Comparison of ENCODE assay signal across 8 cellular contexts in the genomic region with DNA sequence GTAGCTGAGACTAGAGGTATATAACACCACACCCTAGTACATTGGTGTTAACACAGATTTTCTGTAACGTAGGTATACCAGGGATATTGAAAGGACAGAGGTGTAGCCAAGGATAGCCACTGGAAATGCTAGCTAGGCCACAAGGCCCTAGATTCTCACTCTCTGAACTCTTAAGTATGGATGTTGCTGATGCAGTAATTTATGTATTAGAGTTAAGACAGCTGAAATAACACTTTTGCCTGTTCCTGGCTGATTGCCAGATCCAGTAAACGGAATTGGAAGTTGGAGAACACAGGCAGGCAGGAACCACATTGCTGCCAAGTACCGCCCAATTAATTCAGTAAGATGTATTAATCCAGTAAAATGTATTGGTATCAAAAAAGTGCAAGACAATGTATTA. TPM values are rescaled to one million over a fixed set of nuclear protein-coding genes. Genes with fewer than 3 reads are reported as not detected.
DNase-seq lines count a peak whose midpoint lies in the region; FAIRE-seq and TF ChIP-seq lines count a peak whose summit lies in the region.

No MANE protein-coding gene starts in this region.

- H3K23ac ChIP-seq in H1 (ENCODE audit: insufficient read length), result no peak overlapping the region

- H3K36me3 Mint-ChIP-seq in CD8-positive, alpha-beta memory T cell, result peaks cover 0 to 18% (median 4%) of the 10 kb centered on the region in 3 donors

- H2AFZ ChIP-seq in H1 (ENCODE audit: low read length), result no peak overlapping the region
- H2AFZ ChIP-seq in neuron (ENCODE audit: low read depth, low read length), result no peak overlapping the region

- H3K4me3 ChIP-seq in CD8-positive, alpha-beta memory T cell (ENCODE audit: low read length), result no peak overlapping the region
- H3K4me3 ChIP-seq in NB4 (ENCODE audit: low read depth, low read length), result peak overlapping the region; percentile 92
- peak overlapping the region in 3 of 4 experiments; percentile 92 to 96 (median 94); a peak in 3 of 8 replicates for H3K4me3 ChIP-seq in H1 (ENCODE audit: extremely low read depth in 1 of 4, insufficient read depth in 2 of 4, low read depth in 3 of 4, low read length in 4 of 4)
- H3K4me3 ChIP-seq in neuron (ENCODE audit: low read length), result peak overlapping the region; percentile 97

- TF ChIP-seq CTCF in NB4 (IDR thresholded peaks at IDR 0.05; ENCODE audit: low read depth, low read length), result no peak
- TF ChIP-seq CTCF in H1 (IDR thresholded peaks at IDR 0.05; ENCODE audit: control extremely low read depth in 1 of 3, insufficient read depth in 1 of 3, low read depth in 1 of 3, low read length in 3 of 3), result no peak

- H2BK15ac ChIP-seq in H1 (ENCODE audit: low read length), result no peak overlapping the region

- peaks cover 18 to 26% of the 10 kb centered on the region in 2 experiments for H4K20me1 ChIP-seq in H1 (replicated peaks in 1 of 2; ENCODE audit: control insufficient read depth in 1 of 2, insufficient read depth in 2 of 2, low read length in 2 of 2)

- TF ChIP-seq EP300 in H1 (IDR thresholded peaks at IDR 0.05; ENCODE audit: borderline replicate concordance in 1 of 2, low read depth in 2 of 2, low read length in 2 of 2), result no peak

- 79% methylated on average over 3 of the region's 3 CpGs; no CpG with 5 or more reads in 1 of the 2 experiments for WGBS in H1 (ENCODE audit: extremely low coverage in 1 of 2, insufficient coverage in 1 of 2, insufficient read length in 1 of 2, insufficient replicate concordance in 2 of 2, low coverage in 1 of 2, low lambda C conversion rate in 2 of 2, missing lambda C conversion rate in 1 of 2), 2 experiments

- H3K9ac ChIP-seq in H1 (replicated peaks in 1 of 4; ENCODE audit: extremely low read depth in 1 of 4, low read depth in 3 of 4, low read length in 3 of 4), result peak overlapping the region in 1 of 4 experiments; percentile 28; a peak in 1 of 7 replicates

- no peak overlapping the region for H2AK5ac ChIP-seq in H1 (ENCODE audit: low read depth, low read length)

- no peak for FAIRE-seq in H1 (lab: Jason Lieb, UNC)

- H3K27me3 ChIP-seq in CD8-positive, alpha-beta memory T cell (ENCODE audit: insufficient read depth, low read length, poor library complexity, severe bottlenecking), result no peaks in the 10 kb centered on the region
- peaks cover 0 to 1% (median 0%) of the 10 kb centered on the region in 4 experiments; a peak in 2 of 7 replicates for H3K27me3 ChIP-seq in H1 (replicated peaks in 1 of 4; ENCODE audit: control insufficient read depth in 3 of 4, extremely low read depth in 1 of 4, insufficient read depth in 3 of 4, low read length in 3 of 4)
- H3K27me3 ChIP-seq in neuron (ENCODE audit: insufficient read depth, low read length), result no peaks in the 10 kb centered on the region

- peak overlapping the region in 7 of 8 donors; percentile 20 to 87 (median 34) for H3K27ac Mint-ChIP-seq in CD8-positive, alpha-beta memory T cell

- no peak for TF ChIP-seq RAD21 in H1 (IDR thresholded peaks at IDR 0.05 in 1 of 2, conservative IDR thresholded peaks at IDR 0.05 in 1 of 2; ENCODE audit: low read depth in 2 of 2, low read length in 2 of 2)

- no peak overlapping the region for H2BK120ac ChIP-seq in H1 (replicated peaks; ENCODE audit: low read depth, low read length)

- peak overlapping the region; percentile 77 to 83 for H3K4me2 ChIP-seq in H1 (ENCODE audit: insufficient read depth in 1 of 2, low read depth in 2 of 2, low read length in 2 of 2)

- H2BK5ac ChIP-seq in H1 (ENCODE audit: low read depth, low read length), result no peak overlapping the region

- H3K14ac ChIP-seq in H1 (ENCODE audit: insufficient read length), result no peak overlapping the region

- peak overlapping the region in 3 of 7 donors; percentile 2 to 46 (median 10) for H3K4me3 Mint-ChIP-seq in CD8-positive, alpha-beta memory T cell

- peaks cover 52 to 68% of the 10 kb centered on the region in 2 experiments for H3K79me2 ChIP-seq in H1 (ENCODE audit: control insufficient read depth in 1 of 2, insufficient read depth in 2 of 2, low read length in 2 of 2)

- no peak overlapping the region for H3K56ac ChIP-seq in H1 (replicated peaks; ENCODE audit: insufficient read length, low read depth, low read length)

- peaks cover 7% of the 10 kb centered on the region for H3K23me2 ChIP-seq in H1 (ENCODE audit: low read depth, low read length)

- TF ChIP-seq POLR2A in NB4 (IDR thresholded peaks at IDR 0.05; ENCODE audit: extremely low read depth, insufficient read length) (no peak), H1 (IDR thresholded peaks at IDR 0.05; ENCODE audit: control extremely low read depth in 1 of 2, low read depth in 2 of 2, low read length in 2 of 2) (no peak)

- DNase-seq in CD8-positive, alpha-beta memory T cell, result no peak
- DNase-seq in NB4 (ENCODE audit: low read depth) (no peak), H1 (ENCODE audit: low read depth in 1 of 2, low spot score in 2 of 2) (no peak), medulla oblongata (ENCODE audit: extremely low spot score) (no peak), NCI-H524 (lab: John Stamatoyannopoulos, UW) (no peak), NCI-H510A (lab: John Stamatoyannopoulos, UW) (no peak)
- no peak for DNase-seq in stimulated activated CD4-positive, alpha-beta T cell treated with anti-CD3 and anti-CD28 coated beads, Interleukin-12 subunit alpha, Interleukin-12 subunit beta, amount 100 ng/mL, for 4 hours

- no peak overlapping the region for H2BK12ac ChIP-seq in H1 (ENCODE audit: low read depth, low read length)

- H3K79me1 ChIP-seq in H1 (ENCODE audit: low read depth, low read length), result no peaks in the 10 kb centered on the region; the same call in 1 of the 2 replicates

- POLR2A ChIA-PET in CD8-positive, alpha-beta memory T cell (lab: Charles Lee), result interaction anchor here (1.5 kb wide), 1 partner anchor 50 kb away, joined by 3 read pairs; a partner anchor contains a TSS
- POLR2A ChIA-PET in H1 (lab: Charles Lee; ENCODE audit: partially characterized antibody), result interaction anchor here (1.2 to 1.9 kb wide), 8 partner anchors 8 to 91 kb away, joined by 3 to 6 read pairs (median 4); no protein-coding TSS in a partner anchor

- peaks cover 53 to 70% (median 69%) of the 10 kb centered on the region in 3 donors for H3K4me1 Mint-ChIP-seq in CD8-positive, alpha-beta memory T cell

- no peak overlapping the region for H4K91ac ChIP-seq in H1 (replicated peaks; ENCODE audit: insufficient read length, low read length)

- H3K18ac ChIP-seq in H1 (ENCODE audit: extremely low read depth, low read length), result no peak overlapping the region

- CTCF ChIA-PET in CD8-positive, alpha-beta memory T cell (lab: Charles Lee), result no interaction called here
- CTCF ChIA-PET in H1 (lab: Charles Lee; ENCODE audit: partially characterized antibody), result interaction anchor here (1.4 to 1.8 kb wide), 2 partner anchors 9 to 44 kb away, joined by 5 to 7 read pairs; no protein-coding TSS in a partner anchor

- no peaks in the 10 kb centered on the region for H3K9me3 Mint-ChIP-seq in CD8-positive, alpha-beta memory T cell

- no peak overlapping the region for H3K4ac ChIP-seq in H1 (replicated peaks; ENCODE audit: insufficient read length, low read depth, low read length)

- no peak overlapping the region for H2BK20ac ChIP-seq in H1 (ENCODE audit: low read length)

- peak overlapping the region; percentile 17 for H3K27ac ChIP-seq in CD8-positive, alpha-beta memory T cell (ENCODE audit: low read depth, low read length)
- H3K27ac ChIP-seq in H1 (ENCODE audit: low read depth, low read length), result no peak overlapping the region

- peaks cover 27% of the 10 kb centered on the region for H3K4me1 ChIP-seq in CD8-positive, alpha-beta memory T cell (ENCODE audit: insufficient read depth, low read length)
- H3K4me1 ChIP-seq in H1 (replicated peaks in 1 of 4; ENCODE audit: control insufficient read depth in 3 of 4, insufficient read depth in 4 of 4, low read length in 3 of 4) (peaks cover 0 to 5% (median 2%) of the 10 kb centered on the region in 4 experiments; a peak in 3 of 7 replicates), neuron (ENCODE audit: insufficient read depth, low read length) (peaks cover 17% of the 10 kb centered on the region)

- no peak overlapping the region for H4K8ac ChIP-seq in H1 (ENCODE audit: extremely low read depth, insufficient read depth, low read length)

- H4K5ac ChIP-seq in H1 (ENCODE audit: insufficient read length, low read depth, low read length), result no peak overlapping the region

- H3K9me3 ChIP-seq in CD8-positive, alpha-beta memory T cell (ENCODE audit: low read length), result no peaks in the 10 kb centered on the region
- H3K9me3 ChIP-seq in H1 (ENCODE audit: insufficient read depth in 2 of 2, low read depth in 1 of 2, low read length in 1 of 2) (no peaks in the 10 kb centered on the region), neuron (ENCODE audit: low read length) (no peaks in the 10 kb centered on the region)

- no peaks in the 10 kb centered on the region for H3K27me3 Mint-ChIP-seq in CD8-positive, alpha-beta memory T cell

- H3K36me3 ChIP-seq in CD8-positive, alpha-beta memory T cell (ENCODE audit: insufficient read depth, low read length), result no peaks in the 10 kb centered on the region
- H3K36me3 ChIP-seq in H1 (ENCODE audit: control insufficient read depth in 2 of 4, insufficient read depth in 4 of 4, low read length in 3 of 4) (no peaks in the 10 kb centered on the region; a peak in 2 of 8 replicates), neuron (ENCODE audit: insufficient read depth, low read length) (no peaks in the 10 kb centered on the region)

RNA-seq across cellular contexts. Expression of a gene that starts 1.8 kb away (rescaled TPM):
- 10 to 100 TPM; 51.4 to 52.0 TPM for total RNA-seq in CD8-positive, alpha-beta memory T cell
- polyA plus RNA-seq in CD8-positive, alpha-beta memory T cell, result 28.8 TPM
- 169 and 170 TPM in 2 replicates for total RNA-seq in H1 (2021; fragmentation: NEBNext Ultra II Directional; extraction: Animal tissue kit (Norgen Biotek cat#: 25700))
- polyA plus RNA-seq in H1 (2011; rRNA removed), result 36.2 and 67.2 TPM in 2 replicates
- polyA plus RNA-seq in H1 (2011; cell fraction: cytosol; rRNA removed), result 86.8 TPM
- polyA plus RNA-seq in H1 (2011; cell fraction: nucleus; rRNA removed), result 24.5 TPM
- 111 to 179 TPM (median 130 TPM) in 4 replicates for polyA plus RNA-seq in H1 (2012, experiment 1 of 2)
- 16.1 TPM for polyA plus RNA-seq in H1 (2012, experiment 2 of 2)
- 264 TPM for polyA plus RNA-seq in H1 (2013, experiment 1 of 2)
- 334 TPM for polyA plus RNA-seq in H1 (2013, experiment 2 of 2)
- polyA minus RNA-seq in H1 (2011; rRNA and poly(A)+ RNA removed), result 66.5 and 93.6 TPM in 2 replicates
- 59.4 TPM for polyA minus RNA-seq in H1 (2011; cell fraction: cytosol; rRNA and poly(A)+ RNA removed)
- polyA minus RNA-seq in H1 (2011; cell fraction: nucleus; rRNA and poly(A)+ RNA removed), result 47.6 TPM

RNA-seq across cellular contexts. Expression of a gene that starts 34.6 kb away (rescaled TPM):
- not detected for total RNA-seq in CD8-positive, alpha-beta memory T cell
- not detected for polyA plus RNA-seq in CD8-positive, alpha-beta memory T cell
- not detected in 2 replicates for total RNA-seq in H1 (2021; fragmentation: NEBNext Ultra II Directional; extraction: Animal tissue kit (Norgen Biotek cat#: 25700))
- not detected in 2 replicates for polyA plus RNA-seq in H1 (2011; rRNA removed)
- not detected for polyA plus RNA-seq in H1 (2011; cell fraction: cytosol; rRNA removed)
- polyA plus RNA-seq in H1 (2011; cell fraction: nucleus; rRNA removed), result not detected
- not detected in 4 replicates for polyA plus RNA-seq in H1 (2012, experiment 1 of 2)
- not detected for polyA plus RNA-seq in H1 (2012, experiment 2 of 2)
- polyA plus RNA-seq in H1 (2013, experiment 1 of 2), result not detected
- not detected for polyA plus RNA-seq in H1 (2013, experiment 2 of 2)
- not detected in 2 replicates for polyA minus RNA-seq in H1 (2011; rRNA and poly(A)+ RNA removed)
- not detected for polyA minus RNA-seq in H1 (2011; cell fraction: cytosol; rRNA and poly(A)+ RNA removed)
- not detected for polyA minus RNA-seq in H1 (2011; cell fraction: nucleus; rRNA and poly(A)+ RNA removed)

RNA-seq across cellular contexts. Expression of a gene that starts 50.8 kb away (rescaled TPM):
- total RNA-seq in CD8-positive, alpha-beta memory T cell, result 1 to 10 TPM; 8.7 to 9.0 TPM
- 2.6 TPM for polyA plus RNA-seq in CD8-positive, alpha-beta memory T cell
- 43.7 and 47.7 TPM in 2 replicates for total RNA-seq in H1 (2021; fragmentation: NEBNext Ultra II Directional; extraction: Animal tissue kit (Norgen Biotek cat#: 25700))
- 35.6 and 36.2 TPM in 2 replicates for polyA plus RNA-seq in H1 (2011; rRNA removed)
- 48.9 TPM for polyA plus RNA-seq in H1 (2011; cell fraction: cytosol; rRNA removed)
- 165 TPM for polyA plus RNA-seq in H1 (2011; cell fraction: nucleus; rRNA removed)
- 46.0 to 56.1 TPM (median 51.1 TPM) in 4 replicates for polyA plus RNA-seq in H1 (2012, experiment 1 of 2)
- polyA plus RNA-seq in H1 (2012, experiment 2 of 2), result 2.9 TPM
- polyA plus RNA-seq in H1 (2013, experiment 1 of 2), result 23.8 TPM
- 18.9 TPM for polyA plus RNA-seq in H1 (2013, experiment 2 of 2)
- polyA minus RNA-seq in H1 (2011; rRNA and poly(A)+ RNA removed), result 53.7 and 59.6 TPM in 2 replicates
- 34.9 TPM for polyA minus RNA-seq in H1 (2011; cell fraction: cytosol; rRNA and poly(A)+ RNA removed)
- 91.0 TPM for polyA minus RNA-seq in H1 (2011; cell fraction: nucleus; rRNA and poly(A)+ RNA removed)
